ENCODE assay signal across 27 cellular contexts in genomic region chr17:52156576-52156975, GRCh38. TPM values are rescaled to one million over a fixed set of nuclear protein-coding genes. Genes with fewer than 3 reads are reported as not detected.
"Had no signal": no experiment of that assay in that cellular context is flagged by ENCODE, and none has a peak within 500 bp of the region (broad histone marks: within the 10 kb centered on the region; RNA-seq: fewer than 3 reads in every experiment).

No MANE protein-coding gene starts in this region.

- ATAC-seq: activated CD8-positive, alpha-beta memory T cell treated with anti-CD3 and anti-CD28 coated beads, Interleukin-2, amount 10 ng/mL, durations not matched to agents 7 days and 5 days; activated CD8-positive, alpha-beta T cell treated with anti-CD3 and anti-CD28 coated beads for 36 hours; activated naive CD8-positive, alpha-beta T cell treated with anti-CD3 and anti-CD28 coated beads, Interleukin-2, amount 50 U/mL, for 24 hours; left colon; lower lobe of right lung; mucosa of descending colon; right cardiac atrium had no signal

- H3K9me3 ChIP-seq: lower lobe of right lung, mucosa of descending colon, ovary, tibial artery had no signal

- H3K27ac ChIP-seq: cardiac muscle cell, foreskin keratinocyte, lower lobe of right lung, ovary, tibial artery, WERI-Rb-1 had no signal

- DNase-seq: activated CD4-positive, alpha-beta T cell treated with anti-CD3 and anti-CD28 coated beads, Interleukin-2, amount 10 ng/mL, durations not matched to agents 7 days and 5 days; activated CD4-positive, CD25-positive, alpha-beta regulatory T cell treated with anti-CD3 and anti-CD28 coated beads, Interleukin-2, amount 50 U/mL, for 72 hours; activated CD8-positive, alpha-beta memory T cell treated with anti-CD3 and anti-CD28 coated beads, Interleukin-2, amount 10 ng/mL, durations not matched to agents 7 days and 5 days; activated CD8-positive, alpha-beta T cell treated with anti-CD3 and anti-CD28 coated beads for 36 hours; activated gamma-delta T cell; activated naive CD4-positive, alpha-beta T cell treated with anti-CD3 and anti-CD28 coated beads, Interleukin-2, amount 50 U/mL, for 16 hours; activated naive CD8-positive, alpha-beta T cell treated with anti-CD3 and anti-CD28 coated beads, Interleukin-2, amount 50 U/mL, for 24 hours; activated T-cell treated with anti-CD3 and anti-CD28 coated beads for 4 hours; dermis blood vessel endothelial cell; effector memory CD4-positive, alpha-beta T cell; foreskin keratinocyte; hippocampal formation; left colon; lower lobe of right lung; mesendoderm; mucosa of descending colon; ovary; right cardiac atrium; tibial artery; WERI-Rb-1 had no signal

- H3K9me3 Mint-ChIP-seq: stimulated activated naive CD8-positive, alpha-beta T cell treated with anti-CD3 and anti-CD28 coated beads, Interleukin-15, Interleukin-2, amounts not matched to agents 100 ng/mL and 50 ng/mL, for 24 hours; T-helper 2 cell treated with Interferon-gamma antibody and Interleukin-4, amounts not matched to agents 5 μg/mL and 100 μg/mL, for 36 hours had no signal

- H3K36me3 ChIP-seq: cardiac muscle cell, lower lobe of right lung, ovary, tibial artery, WERI-Rb-1 had no signal

- H3K4me3 ChIP-seq: cardiac muscle cell, lower lobe of right lung, mucosa of descending colon, ovary, tibial artery had no signal

- H3K4me3 Mint-ChIP-seq: activated CD4-positive, alpha-beta T cell treated with anti-CD3 and anti-CD28 coated beads, Interleukin-2, amount 10 ng/mL, durations not matched to agents 7 days and 5 days; activated CD8-positive, alpha-beta memory T cell treated with anti-CD3 and anti-CD28 coated beads, Interleukin-2, amount 10 ng/mL, durations not matched to agents 7 days and 5 days; activated CD8-positive, alpha-beta T cell treated with anti-CD3 and anti-CD28 coated beads for 36 hours; activated naive CD8-positive, alpha-beta T cell treated with anti-CD3 and anti-CD28 coated beads, Interleukin-2, amount 50 U/mL, for 24 hours; activated T-helper 1 cell treated with anti-CD3 and anti-CD28 coated beads, Interleukin-12 subunit alpha, Interleukin-12 subunit beta, Interleukin-2, Interleukin-4 antibody, amounts not matched to agents 30 ng/mL and 10 ng/mL and 1 ng/mL, durations not matched to agents 14 hours and 24 hours and 36 hours; stimulated activated naive CD8-positive, alpha-beta T cell treated with anti-CD3 and anti-CD28 coated beads, Interleukin-15, Interleukin-2, amounts not matched to agents 100 ng/mL and 50 ng/mL, for 24 hours; T-helper 2 cell treated with Interferon-gamma antibody and Interleukin-4, amounts not matched to agents 5 μg/mL and 100 μg/mL, for 36 hours had no signal

- H3K27ac Mint-ChIP-seq: activated CD4-positive, alpha-beta T cell treated with anti-CD3 and anti-CD28 coated beads, Interleukin-2, amount 10 ng/mL, durations not matched to agents 7 days and 5 days; activated CD8-positive, alpha-beta memory T cell treated with anti-CD3 and anti-CD28 coated beads, Interleukin-2, amount 10 ng/mL, durations not matched to agents 7 days and 5 days; activated CD8-positive, alpha-beta T cell treated with anti-CD3 and anti-CD28 coated beads for 36 hours; activated naive CD8-positive, alpha-beta T cell treated with anti-CD3 and anti-CD28 coated beads, Interleukin-2, amount 50 U/mL, for 24 hours; activated T-helper 1 cell treated with anti-CD3 and anti-CD28 coated beads, Interleukin-12 subunit alpha, Interleukin-12 subunit beta, Interleukin-2, Interleukin-4 antibody, amounts not matched to agents 30 ng/mL and 10 ng/mL and 1 ng/mL, durations not matched to agents 14 hours and 24 hours and 36 hours; stimulated activated naive CD8-positive, alpha-beta T cell treated with anti-CD3 and anti-CD28 coated beads, Interleukin-15, Interleukin-2, amounts not matched to agents 100 ng/mL and 50 ng/mL, for 24 hours; T-helper 2 cell treated with Interferon-gamma antibody and Interleukin-4, amounts not matched to agents 5 μg/mL and 100 μg/mL, for 36 hours had no signal

- H3K27me3 ChIP-seq: ovary had no signal

- FAIRE-seq: TTC549 had no signal

RNA-seq across cellular contexts. Expression of gene CA10, which starts 1.9 kb away (rescaled TPM):
- total RNA-seq: activated CD4-positive, alpha-beta T cell treated with anti-CD3 and anti-CD28 coated beads, Interleukin-2, amount 10 ng/mL, durations not matched to agents 7 days and 5 days; activated CD8-positive, alpha-beta T cell treated with anti-CD3 and anti-CD28 coated beads for 36 hours; activated T-helper 1 cell treated with anti-CD3 and anti-CD28 coated beads, Interleukin-12 subunit alpha, Interleukin-12 subunit beta, Interleukin-2, Interleukin-4 antibody, amounts not matched to agents 30 ng/mL and 10 ng/mL and 1 ng/mL, durations not matched to agents 14 hours and 24 hours and 36 hours; cardiac muscle cell; dermis blood vessel endothelial cell; glomerular endothelial cell; left colon; lower lobe of right lung; pulmonary artery endothelial cell; right cardiac atrium had no signal
- polyA plus RNA-seq: cardiac muscle cell had no signal
